ENCODE assay signal across 12 cellular contexts in the genomic region with DNA sequence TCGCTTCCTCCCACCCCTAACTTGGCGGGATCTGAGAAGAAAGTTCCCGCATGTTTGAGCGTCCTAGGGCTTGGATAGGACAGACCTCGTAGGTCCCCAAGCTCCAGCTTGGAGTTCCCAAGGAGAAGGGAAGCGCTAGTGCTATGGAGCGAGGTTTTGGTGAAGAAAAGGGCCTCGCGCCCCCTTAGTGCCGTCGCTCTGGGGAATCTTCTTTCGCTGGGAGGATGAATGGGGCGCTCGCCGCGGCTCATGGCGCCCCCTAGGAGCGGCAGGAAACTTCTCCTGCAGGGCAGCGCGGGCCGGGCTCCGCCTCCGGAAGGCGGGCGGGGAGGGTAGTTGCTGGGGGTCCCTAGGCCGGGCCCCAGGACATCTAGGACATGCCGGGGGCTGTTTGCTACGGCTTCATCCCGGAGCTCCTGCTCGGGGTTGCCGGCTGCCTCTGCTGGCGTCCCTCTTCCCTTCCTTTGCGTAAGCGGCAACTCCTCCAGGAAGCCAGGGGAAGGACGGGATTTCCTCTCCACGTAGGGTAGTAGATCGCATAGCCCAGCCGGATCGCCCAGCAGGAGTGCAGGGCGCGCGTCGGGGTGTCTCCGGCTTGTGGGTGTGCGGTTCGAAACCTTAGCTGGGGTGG. TPM values are rescaled to one million over a fixed set of nuclear protein-coding genes. Genes with fewer than 3 reads are reported as not detected.
DNase-seq lines count a peak whose midpoint lies in the region; ATAC-seq and TF ChIP-seq lines count a peak whose summit lies in the region.
"Had no signal": no experiment of that assay in that cellular context is flagged by ENCODE, and none has a peak within 500 bp of the region (broad histone marks: within the 10 kb centered on the region; RNA-seq: fewer than 3 reads in every experiment).

No MANE protein-coding gene starts in this region.

- peaks cover 16% of the 10 kb centered on the region for H3K27me3 ChIP-seq in ascending aorta
- peaks cover 27 to 85% (median 67%) of the 10 kb centered on the region in 3 donors for H3K27me3 ChIP-seq in stomach

- H3K4me3 ChIP-seq in ascending aorta (peak overlapping the region; percentile 26 to 39), stomach (peak overlapping the region; percentile 3 to 28 (median 16))

- peaks cover 0 to 2% of the 10 kb centered on the region in 2 donors for H3K9me3 Mint-ChIP-seq in activated T-cell treated with anti-CD3 and anti-CD28 coated beads, Interleukin-2, amount 50 U/mL, for 72 hours
- H3K9me3 Mint-ChIP-seq in activated T-cell treated with anti-CD3 and anti-CD28 coated beads, Interleukin-2, amount 50 U/mL, for 4 hours = no peaks in the 10 kb centered on the region
- peaks cover 4% of the 10 kb centered on the region for H3K9me3 Mint-ChIP-seq in mesothelial cell of epicardium

- 4 to 7% (median 5%) methylated on average over 15 to 46 of the region's 46 CpGs for WGBS in stomach, 5 donors

- no peak for TF ChIP-seq POLR2A in stomach (IDR thresholded peaks at IDR 0.05)

- H3K36me3 ChIP-seq in ascending aorta = no peaks in the 10 kb centered on the region
- H3K36me3 ChIP-seq in stomach = no peaks in the 10 kb centered on the region

- H3K27me3 Mint-ChIP-seq in activated T-cell treated with anti-CD3 and anti-CD28 coated beads, Interleukin-2, amount 50 U/mL, for 72 hours (ENCODE audit: low read depth) = peaks cover 74% of the 10 kb centered on the region
- peaks cover 78% of the 10 kb centered on the region for H3K27me3 Mint-ChIP-seq in activated T-cell treated with anti-CD3 and anti-CD28 coated beads, Interleukin-2, amount 50 U/mL, for 4 hours (ENCODE audit: low read depth)
- peaks cover 99% of the 10 kb centered on the region for H3K27me3 Mint-ChIP-seq in mesothelial cell of epicardium (ENCODE audit: low read depth)

- no peak overlapping the region for H3K27ac Mint-ChIP-seq in activated T-cell treated with anti-CD3 and anti-CD28 coated beads, Interleukin-2, amount 50 U/mL, for 72 hours
- no peak overlapping the region for H3K27ac Mint-ChIP-seq in mesothelial cell of epicardium

- peaks cover 0 to 6% of the 10 kb centered on the region in 2 donors for H3K4me1 ChIP-seq in ascending aorta
- peaks cover 11 to 27% (median 19%) of the 10 kb centered on the region in 4 donors for H3K4me1 ChIP-seq in stomach

- ATAC-seq in activated T-cell treated with anti-CD3 and anti-CD28 coated beads, Interleukin-2, amount 50 U/mL, for 72 hours (replicated peaks in 1 of 2) = no peak
- no peak for ATAC-seq in activated T-cell treated with anti-CD3 and anti-CD28 coated beads, Interleukin-2, amount 50 U/mL, for 4 hours
- ATAC-seq in left colon = no peak

- H3K27ac ChIP-seq in ascending aorta (no peak overlapping the region), stomach (no peak overlapping the region)

- H3K36me3 Mint-ChIP-seq in activated T-cell treated with anti-CD3 and anti-CD28 coated beads, Interleukin-2, amount 50 U/mL, for 72 hours (ENCODE audit: insufficient read depth in 2 of 2) = peaks cover 0 to 3% of the 10 kb centered on the region in 2 donors
- no peaks in the 10 kb centered on the region for H3K36me3 Mint-ChIP-seq in activated T-cell treated with anti-CD3 and anti-CD28 coated beads, Interleukin-2, amount 50 U/mL, for 4 hours (ENCODE audit: insufficient read depth)
- H3K36me3 Mint-ChIP-seq in mesothelial cell of epicardium = peaks cover 3% of the 10 kb centered on the region

- TF ChIP-seq CTCF in ascending aorta (IDR thresholded peaks at IDR 0.05) (no peak), stomach (IDR thresholded peaks at IDR 0.05) (no peak), mesothelial cell of epicardium (IDR thresholded peaks at IDR 0.05; ENCODE audit: unreplicated experiment) (no peak)

- H3K4me1 Mint-ChIP-seq in activated T-cell treated with anti-CD3 and anti-CD28 coated beads, Interleukin-2, amount 50 U/mL, for 72 hours (ENCODE audit: low read depth) = peaks cover 6% of the 10 kb centered on the region
- H3K4me1 Mint-ChIP-seq in activated T-cell treated with anti-CD3 and anti-CD28 coated beads, Interleukin-2, amount 50 U/mL, for 4 hours (ENCODE audit: low read depth) = no peaks in the 10 kb centered on the region
- H3K4me1 Mint-ChIP-seq in mesothelial cell of epicardium = no peaks in the 10 kb centered on the region

- intact Hi-C loops in ascending aorta (cut with DNase I) (no loop called here), stomach (cut with DNase I; ENCODE audit: low total_unique reads) (no loop called here), left colon (cut with DNase I, micrococcal nuclease) (no loop called here)

- peak overlapping the region; percentile 45 to 47 for H3K4me3 Mint-ChIP-seq in activated T-cell treated with anti-CD3 and anti-CD28 coated beads, Interleukin-2, amount 50 U/mL, for 72 hours
- no peak overlapping the region for H3K4me3 Mint-ChIP-seq in activated T-cell treated with anti-CD3 and anti-CD28 coated beads, Interleukin-2, amount 50 U/mL, for 4 hours
- H3K4me3 Mint-ChIP-seq in mesothelial cell of epicardium = no peak overlapping the region

- no peak for TF ChIP-seq EP300 in stomach (IDR thresholded peaks at IDR 0.05)

- DNase-seq in activated T-cell treated with anti-CD3 and anti-CD28 coated beads, Interleukin-2, amount 50 U/mL, for 72 hours = peak in 1 of 2 donors; percentile 9
- no peak for DNase-seq in activated T-cell treated with anti-CD3 and anti-CD28 coated beads, Interleukin-2, amount 50 U/mL, for 4 hours
- no peak for DNase-seq in ascending aorta (ENCODE audit: low spot score in 2 of 2)
- peak; percentile 74 for DNase-seq in iPS-NIHi11 (ENCODE audit: low spot score)
- DNase-seq in stomach = no peak
- DNase-seq in GOT3 (lab: John Stamatoyannopoulos, UW) = no peak
- no peak for DNase-seq in left colon
- no peak for DNase-seq in mesothelial cell of epicardium (ENCODE audit: low spot score in 2 of 2, unreplicated experiment in 2 of 2)
- DNase-seq: stimulated activated CD4-positive, alpha-beta T cell treated with anti-CD3 and anti-CD28 coated beads, Interleukin-4, amount 100 ng/mL, for 24 hours had no signal

- H3K9me3 ChIP-seq in ascending aorta = no peaks in the 10 kb centered on the region
- peaks cover 0 to 25% (median 9%) of the 10 kb centered on the region in 4 donors for H3K9me3 ChIP-seq in stomach

RNA-seq across cellular contexts. Expression of a gene that starts 11.9 kb away (rescaled TPM):
- under 1 TPM; 0.30 to 0.70 TPM for total RNA-seq in activated T-cell treated with anti-CD3 and anti-CD28 coated beads, Interleukin-2, amount 50 U/mL, for 72 hours
- not detected for total RNA-seq in activated T-cell treated with anti-CD3 and anti-CD28 coated beads, Interleukin-2, amount 50 U/mL, for 4 hours
- total RNA-seq in ascending aorta = not detected
- not detected for total RNA-seq in stomach
- polyA plus RNA-seq in stomach = not detected
- not detected for total RNA-seq in left colon
- not detected in 3 replicates for total RNA-seq in mesothelial cell of epicardium
- total RNA-seq: myocyte, ureter had no signal
- polyA plus RNA-seq: AG04450 had no signal

Comparison
In these comparisons a context has a peak if more than half of its experiments do, and no peak if none do; other contexts are left out.
1. H3K4me3 Mint-ChIP-seq: peak in activated T-cell treated with anti-CD3 and anti-CD28 coated beads, Interleukin-2, amount 50 U/mL, for 72 hours (2 of 2); none in activated T-cell treated with anti-CD3 and anti-CD28 coated beads, Interleukin-2, amount 50 U/mL, for 4 hours (single experiment) and mesothelial cell of epicardium (single experiment).